ENCODE assay signal across 1 cellular context in genomic region chr4:109702950-109703663, GRCh38.
TF ChIP-seq lines count a peak whose summit lies in the region.

Gene CASP6, minus strand, starts transcription at chr4:109703445. Its CDS starts 50 bp downstream, at chr4:109703395.

TF ChIP-seq in K562, 482 proteins besides CTCF, POLR2A, EP300 and RAD21 (continued from another document and continues in another):
- peak; percentile 77 for TF ChIP-seq REST (CRISPR knock-in tag; IDR thresholded peaks at IDR 0.05; ENCODE audit: low read depth)
- TF ChIP-seq ELF4 (CRISPR knock-in tag; IDR thresholded peaks at IDR 0.05) = peak; percentile 87
- peak; percentile 91 for TF ChIP-seq POLR2G (IDR thresholded peaks at IDR 0.05; ENCODE audit: low read depth, low read length)
- peak; percentile 66 for TF ChIP-seq RBBP5 (IDR thresholded peaks at IDR 0.05; ENCODE audit: borderline replicate concordance, insufficient read depth, low read length, poor library complexity, severe bottlenecking)
- TF ChIP-seq ZNF76 (CRISPR knock-in tag; IDR thresholded peaks at IDR 0.05; ENCODE audit: borderline replicate concordance) = peak; percentile 49; the same call in 1 of the 2 replicates
- TF ChIP-seq KDM4B (IDR thresholded peaks at IDR 0.05; ENCODE audit: borderline replicate concordance in 2 of 2, low read depth in 1 of 2) = no peak
- TF ChIP-seq SLC30A9 (CRISPR knock-in tag; IDR thresholded peaks at IDR 0.05) = no peak
- peak; percentile 9; the same call in 1 of the 2 replicates for TF ChIP-seq ZBTB9 (CRISPR knock-in tag; IDR thresholded peaks at IDR 0.05)
- TF ChIP-seq ARID1B (IDR thresholded peaks at IDR 0.05) = 0 out of 2 replicates have a peak, but pooled peaks have one; percentile 9
- peak; percentile 67; the same call in 1 of the 2 replicates for TF ChIP-seq CTBP1 (IDR thresholded peaks at IDR 0.05; ENCODE audit: borderline replicate concordance)
- TF ChIP-seq ATF1 (CRISPR knock-in tag; IDR thresholded peaks at IDR 0.05) = no peak
- peak; percentile 47 for TF ChIP-seq ATF1 (tag; IDR thresholded peaks at IDR 0.05)
- TF ChIP-seq FIP1L1 (IDR thresholded peaks at IDR 0.05; ENCODE audit: low read depth, low read length, poor library complexity, severe bottlenecking) = peak; percentile 59
- TF ChIP-seq CREB3 (tag; conservative IDR thresholded peaks at IDR 0.05; ENCODE audit: low read depth) = no peak
- peak; percentile 85; the same call in 1 of the 2 replicates for TF ChIP-seq TGIF2 (CRISPR knock-in tag; IDR thresholded peaks at IDR 0.05)
- no peak for TF ChIP-seq TAL1 (IDR thresholded peaks at IDR 0.05)
- peak; percentile 35; the same call in 1 of the 2 replicates for TF ChIP-seq ZEB2 (IDR thresholded peaks at IDR 0.05)
- 0 out of 2 replicates have a peak, but pooled peaks have one; percentile 26 for TF ChIP-seq ZSCAN32 (CRISPR knock-in tag; IDR thresholded peaks at IDR 0.05)
- TF ChIP-seq ZNF143 (CRISPR knock-in tag; IDR thresholded peaks at IDR 0.05) = no peak
- peak; percentile 83 for TF ChIP-seq VEZF1 (CRISPR knock-in tag; IDR thresholded peaks at IDR 0.05)
- no peak for TF ChIP-seq E2F4 (CRISPR knock-in tag; IDR thresholded peaks at IDR 0.05; ENCODE audit: low read depth)
- 0 out of 4 replicates have a peak, but pooled peaks of 1 of the 2 experiments have one; percentile 24 for TF ChIP-seq TBL1XR1 (IDR thresholded peaks at IDR 0.05; ENCODE audit: low read length in 2 of 2)
- peak; percentile 85 for TF ChIP-seq HINFP (tag; conservative IDR thresholded peaks at IDR 0.05; ENCODE audit: low read depth)
- TF ChIP-seq SRF (CRISPR knock-in tag; IDR thresholded peaks at IDR 0.05) = peak in 1 of 2 experiments; percentile 57; a peak in 1 of 4 replicates
- TF ChIP-seq BCOR (IDR thresholded peaks at IDR 0.05) = peak; percentile 18; the same call in 1 of the 2 replicates
- no peak for TF ChIP-seq SREBF1 (IDR thresholded peaks at IDR 0.05; ENCODE audit: borderline replicate concordance, low read depth, low read length)
- TF ChIP-seq PML (IDR thresholded peaks at IDR 0.05; ENCODE audit: low read length) = peak; percentile 69
- TF ChIP-seq ZNF77 (CRISPR knock-in tag; IDR thresholded peaks at IDR 0.05) = no peak
- peak; percentile 87 for TF ChIP-seq ZBTB5 (IDR thresholded peaks at IDR 0.05)
- TF ChIP-seq RERE (CRISPR knock-in tag; IDR thresholded peaks at IDR 0.05; ENCODE audit: borderline replicate concordance) = no peak
- TF ChIP-seq ZNF23 (CRISPR knock-in tag; IDR thresholded peaks at IDR 0.05) = 0 out of 2 replicates have a peak, but pooled peaks have one; percentile 44
- TF ChIP-seq TAF7 (tag; IDR thresholded peaks at IDR 0.05) = no peak
- peak; percentile 59; the same call in 1 of the 2 replicates for TF ChIP-seq SMC3 (conservative IDR thresholded peaks at IDR 0.05; ENCODE audit: insufficient read depth, low read depth, low read length)
- TF ChIP-seq SMAD4 (CRISPR knock-in tag; conservative IDR thresholded peaks at IDR 0.05) = peak; percentile 78
- TF ChIP-seq ELF1 (tag; IDR thresholded peaks at IDR 0.05) = peak; percentile 66
- TF ChIP-seq GABPB1 (CRISPR knock-in tag; IDR thresholded peaks at IDR 0.05) = 0 out of 2 replicates have a peak, but pooled peaks have one; percentile 45
- peak in 1 of 2 experiments; percentile 56; a peak in 2 of 4 replicates for TF ChIP-seq UBTF (IDR thresholded peaks at IDR 0.05; ENCODE audit: borderline replicate concordance in 1 of 2, low read depth in 2 of 2, low read length in 2 of 2)
- 0 out of 2 replicates have a peak, but pooled peaks have one; percentile 61 for TF ChIP-seq GATAD2A (IDR thresholded peaks at IDR 0.05)
- peak; percentile 25; the same call in 1 of the 2 replicates for TF ChIP-seq JUND (IDR thresholded peaks at IDR 0.05; ENCODE audit: borderline replicate concordance, low read depth, low read length)
- TF ChIP-seq JUND (tag; IDR thresholded peaks at IDR 0.05; ENCODE audit: borderline replicate concordance, low read depth, low read length) = no peak; the same call in 2 of the 3 replicates
